In the genomic region with DNA sequence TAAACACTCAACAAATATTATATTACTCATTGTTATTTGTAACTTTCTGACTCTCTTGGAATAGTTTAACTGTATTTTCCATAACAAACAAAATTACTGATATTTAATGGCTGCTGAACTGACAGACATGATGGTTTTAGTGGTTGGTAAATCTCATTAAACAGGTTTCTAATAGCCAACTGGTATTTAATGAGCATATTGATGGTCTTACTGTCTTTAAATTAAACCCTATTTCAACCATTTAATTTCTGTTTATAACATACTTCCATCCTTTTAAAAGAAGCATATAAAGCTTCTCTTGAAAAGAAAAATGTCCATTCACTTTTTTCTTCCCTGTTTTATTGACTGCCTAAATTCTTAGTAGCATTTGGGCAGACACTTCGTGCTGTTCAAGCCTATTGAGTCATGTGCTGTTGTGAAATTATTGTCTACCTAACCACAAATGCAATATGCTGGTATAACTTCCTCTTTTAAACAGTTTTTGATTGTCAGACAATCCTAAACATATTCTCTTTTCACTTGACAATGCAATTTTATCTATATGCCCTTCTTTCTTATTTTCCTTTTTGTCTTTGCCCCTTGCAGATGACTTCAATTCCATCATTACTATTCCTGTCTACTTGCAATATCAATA, we compare ENCODE assay signal across 9 cellular contexts.
DNase-seq lines count a peak whose midpoint lies in the region; ATAC-seq and TF ChIP-seq lines count a peak whose summit lies in the region.
"Had no signal": no experiment of that assay in that cellular context is flagged by ENCODE, and none has a peak within 500 bp of the region (broad histone marks: within the 10 kb centered on the region; RNA-seq: fewer than 3 reads in every experiment).

No MANE protein-coding gene starts in this region.

- no peak for TF ChIP-seq CTCF in RWPE2 (IDR thresholded peaks at IDR 0.05; ENCODE audit: poor library complexity, severe bottlenecking)
- TF ChIP-seq CTCF in prostate gland (IDR thresholded peaks at IDR 0.05), result no peak

- H3K4me1 ChIP-seq in RWPE2 (ENCODE audit: insufficient read depth, poor library complexity, severe bottlenecking), result peaks cover 31% of the 10 kb centered on the region
- H3K4me1 ChIP-seq in prostate gland (replicated peaks), result no peaks in the 10 kb centered on the region

- DNase-seq in RWPE2 (ENCODE audit: low spot score) (no peak), sciatic nerve (ENCODE audit: low spot score) (no peak), HK-2 (ENCODE audit: unreplicated experiment) (no peak), prostate gland (ENCODE audit: low spot score) (no peak)
- DNase-seq in stimulated activated CD4-positive, alpha-beta T cell treated with anti-CD3 and anti-CD28 coated beads, Interleukin-4, amount 100 ng/mL, for 24 hours, result no peak
- no peak for DNase-seq in activated T-cell treated with anti-CD3 and anti-CD28 coated beads, Interleukin-2, amount 50 U/mL, for 48 hours
- DNase-seq: sigmoid colon had no signal

- no peak for TF ChIP-seq POLR2A in prostate gland (IDR thresholded peaks at IDR 0.05)

- ATAC-seq in GM19025 (IDR thresholded peaks at IDR 0.05; ENCODE audit: low read depth, unreplicated experiment) (peak; percentile 50), HG03045 (IDR thresholded peaks at IDR 0.05; ENCODE audit: unreplicated experiment) (peak; percentile 55), RWPE2 (ENCODE audit: low read depth) (peak; percentile 82), sciatic nerve (peak; percentile 77)

- H3K36me3 ChIP-seq in RWPE2 (ENCODE audit: low read depth) (no peaks in the 10 kb centered on the region), prostate gland (no peaks in the 10 kb centered on the region)
- H3K36me3 ChIP-seq: sigmoid colon had no signal

- H3K27me3 ChIP-seq in RWPE2 (ENCODE audit: insufficient read depth, poor library complexity, severe bottlenecking), result no peaks in the 10 kb centered on the region
- H3K27me3 ChIP-seq in prostate gland (replicated peaks; ENCODE audit: insufficient read depth), result no peaks in the 10 kb centered on the region
- H3K27me3 ChIP-seq: sigmoid colon had no signal

- H3K4me3 ChIP-seq in RWPE2 (ENCODE audit: severe bottlenecking), result no peak overlapping the region
- H3K4me3 ChIP-seq in prostate gland, result no peak overlapping the region
- H3K4me3 ChIP-seq: sigmoid colon had no signal

- intact Hi-C loops in sciatic nerve (cut with DNase I) (loop anchor here (2.0 kb wide), 1 partner anchor 27 kb away; no protein-coding TSS in a partner anchor), prostate gland (cut with DNase I) (no loop called here)

- H3K27ac ChIP-seq in RWPE2 (ENCODE audit: poor library complexity, severe bottlenecking) (peak overlapping the region; percentile 28), prostate gland (no peak overlapping the region)
- H3K27ac ChIP-seq: sigmoid colon had no signal

- WGBS in prostate gland, result 46% methylated on average over 1 of the region's 1 CpG

- H3K9me3 ChIP-seq in RWPE2 (ENCODE audit: severe bottlenecking), result no peaks in the 10 kb centered on the region
- no peaks in the 10 kb centered on the region for H3K9me3 ChIP-seq in prostate gland
- H3K9me3 ChIP-seq: sigmoid colon had no signal
